20 cellular contexts compared by ENCODE assay signal in genomic region chr3:143736651-143737050, GRCh38.
DNase-seq lines count a peak whose midpoint lies in the region; TF ChIP-seq lines count a peak whose summit lies in the region.
"Had no signal": no experiment of that assay in that cellular context is flagged by ENCODE, and none has a peak within 500 bp of the region (broad histone marks: within the 10 kb centered on the region; RNA-seq: fewer than 3 reads in every experiment).

No MANE protein-coding gene starts in this region.

- H3K9me3 ChIP-seq in breast epithelium (peaks cover 4 to 21% of the 10 kb centered on the region in 2 donors), endodermal cell (ENCODE audit: control insufficient read depth, low read length) (peaks cover 13% of the 10 kb centered on the region)

- H3K27ac Mint-ChIP-seq in MCF 10A (ENCODE audit: low read depth, unreplicated experiment) (peak overlapping the region; percentile 1), endodermal cell (no peak overlapping the region)

- H3K4me1 Mint-ChIP-seq in MCF 10A (ENCODE audit: insufficient read depth, unreplicated experiment) = peaks cover 7% of the 10 kb centered on the region
- no peaks in the 10 kb centered on the region for H3K4me1 Mint-ChIP-seq in endodermal cell

- intact Hi-C loops in MCF 10A (cut with micrococcal nuclease) = no loop called here
- intact Hi-C loops in breast epithelium (cut with DNase I; ENCODE audit: low total_unique reads) = no loop called here

- no TSS peak for BruUV-seq in MCF 10A (replicated peaks; lab: Mats Ljungman, UMichigan)

- in situ Hi-C loops in astrocyte of the spinal cord (cut with HindIII; ENCODE audit: low sequenced_read_pairs) = no loop called here
- in situ Hi-C loops in ACHN (cut with HindIII; ENCODE audit: low pct_ligation_motif_present, low pct_unique_long_range_greater_than_20kb, low sequenced_read_pairs) = no loop called here

- H3K4me3 ChIP-seq in breast epithelium (no peak overlapping the region), astrocyte of the spinal cord (ENCODE audit: low read depth, low read length) (no peak overlapping the region), endodermal cell (ENCODE audit: low read length) (no peak overlapping the region)
- H3K4me3 ChIP-seq: SK-N-MC had no signal

- H3K9me3 Mint-ChIP-seq in MCF 10A (ENCODE audit: unreplicated experiment) (no peaks in the 10 kb centered on the region), endodermal cell (peaks cover 5% of the 10 kb centered on the region)

- H3K27ac ChIP-seq in breast epithelium = no peak overlapping the region
- H3K27ac ChIP-seq in endodermal cell (ENCODE audit: low read depth, low read length) = no peak overlapping the region
- H3K27ac ChIP-seq: SK-N-MC had no signal

- no peaks in the 10 kb centered on the region for H3K36me3 Mint-ChIP-seq in MCF 10A (ENCODE audit: insufficient read depth, unreplicated experiment)
- H3K36me3 Mint-ChIP-seq in endodermal cell (ENCODE audit: low read depth) = no peaks in the 10 kb centered on the region

- POLR2A ChIA-PET in MCF 10A (lab: Yijun Ruan, JAX) = interaction anchor here (0.5 to 1.2 kb wide), 6 partner anchors 13 to 695 kb away, joined by 3 read pairs; no protein-coding TSS in a partner anchor

- H3K36me3 ChIP-seq in breast epithelium = no peaks in the 10 kb centered on the region
- no peaks in the 10 kb centered on the region for H3K36me3 ChIP-seq in endodermal cell (ENCODE audit: control insufficient read depth, insufficient read depth, low read length)

- TF ChIP-seq POLR2A in breast epithelium (IDR thresholded peaks at IDR 0.05) = no peak

- TF ChIP-seq CTCF in MCF 10A (IDR thresholded peaks at IDR 0.05; ENCODE audit: unreplicated experiment) (no peak), breast epithelium (IDR thresholded peaks at IDR 0.05) (no peak), astrocyte of the spinal cord (IDR thresholded peaks at IDR 0.05; ENCODE audit: low read depth, low read length) (no peak), endodermal cell (conservative IDR thresholded peaks at IDR 0.05) (no peak)

- H3K27me3 ChIP-seq in breast epithelium = no peaks in the 10 kb centered on the region
- H3K27me3 ChIP-seq in endodermal cell (ENCODE audit: control insufficient read depth, insufficient read depth, low read length, poor library complexity, severe bottlenecking) = no peaks in the 10 kb centered on the region

- CTCF ChIA-PET in MCF 10A (lab: Yijun Ruan, JAX) = no interaction called here

- DNase-seq in MCF 10A (ENCODE audit: unreplicated experiment) = peak; percentile 26
- DNase-seq in breast epithelium (ENCODE audit: low spot score in 2 of 2) = no peak
- DNase-seq in astrocyte of the spinal cord (ENCODE audit: low read depth, low spot score) = peak; percentile 6
- peak; percentile 14 for DNase-seq in glomerular endothelial cell (ENCODE audit: extremely low read depth, low read depth, low spot score)
- no peak for DNase-seq in activated gamma-delta T cell treated with Interleukin-2 at 50 U/mL for 16 hours
- DNase-seq in T-helper 9 cell = no peak
- DNase-seq in ACHN = no peak
- DNase-seq in endodermal cell = no peak
- DNase-seq: activated CD4-positive, alpha-beta T cell treated with anti-CD3 and anti-CD28 coated beads for 4 hours; activated effector memory CD4-positive, alpha-beta T cell treated with anti-CD3 and anti-CD28 coated beads, Interleukin-2, amount 50 U/mL, for 16 hours; cortex of kidney; erythroblast; islet precursor cell; midbrain; NCI-H187 treated with DMSO at 0.1 percent for 48 hours; NCI-H446; right cardiac atrium; stimulated activated naive CD8-positive, alpha-beta T cell treated with anti-CD3 and anti-CD28 coated beads, Interleukin-15, Interleukin-2, amounts not matched to agents 100 U/mL and 50 U/mL, for 24 hours; trophoblast cell had no signal

- no peak overlapping the region for H3K9ac ChIP-seq in endodermal cell (ENCODE audit: extremely low read depth, low read length, poor library complexity, severe bottlenecking)

- 76 to 90% methylated on average over 2 of the region's 2 CpGs for WGBS in endodermal cell (ENCODE audit: insufficient coverage in 1 of 2, insufficient read length in 1 of 2), 2 experiments

- no peaks in the 10 kb centered on the region for H3K4me1 ChIP-seq in breast epithelium
- no peaks in the 10 kb centered on the region for H3K4me1 ChIP-seq in endodermal cell (ENCODE audit: control insufficient read depth, insufficient read depth, low read length)

- H3K27me3 Mint-ChIP-seq in MCF 10A (ENCODE audit: insufficient read depth, unreplicated experiment) (no peaks in the 10 kb centered on the region), endodermal cell (ENCODE audit: insufficient read depth) (no peaks in the 10 kb centered on the region)

- H3K4me3 Mint-ChIP-seq in MCF 10A (ENCODE audit: unreplicated experiment) (no peak overlapping the region), endodermal cell (no peak overlapping the region)

Comparison
In these comparisons a context has a peak if more than half of its experiments do, and no peak if none do; other contexts are left out.
1. DNase-seq: peak in MCF 10A (single experiment), astrocyte of the spinal cord (single experiment) and glomerular endothelial cell (single experiment); none in breast epithelium (0 of 2), activated gamma-delta T cell treated with Interleukin-2 at 50 U/mL for 16 hours (single experiment), T-helper 9 cell (single experiment), ACHN (single experiment) and endodermal cell (single experiment).